9 cellular contexts compared by ENCODE assay signal in genomic region chr6:85360794-85361642, GRCh38.
DNase-seq lines count a peak whose midpoint lies in the region; ATAC-seq, FAIRE-seq and TF ChIP-seq lines count a peak whose summit lies in the region.
"Had no signal": no experiment of that assay in that cellular context is flagged by ENCODE, and none has a peak within 500 bp of the region (broad histone marks: within the 10 kb centered on the region; RNA-seq: fewer than 3 reads in every experiment).

No MANE protein-coding gene starts in this region.

- H3K9me3 Mint-ChIP-seq in HFFc6: 0 out of 2 replicates have a peak, but pooled peaks cover 2% of the 10 kb centered on the region
- H3K9me3 Mint-ChIP-seq in activated T-helper 2 cell treated with anti-CD3 and anti-CD28 coated beads, Interferon-gamma antibody, Interleukin-2, Interleukin-4, amounts not matched to agents 10 μg/mL and 5 μg/mL and 100 μg/mL, durations not matched to agents 14 hours and 24 hours and 36 hours: no peaks in the 10 kb centered on the region

- peak overlapping the region; percentile 52 for H3K4me2 ChIP-seq in A549

- H3K4me3 ChIP-seq in A549 (no peak overlapping the region), sigmoid colon (no peak overlapping the region)

- H3K27ac Mint-ChIP-seq in HFFc6: peak overlapping the region; percentile 96
- H3K27ac Mint-ChIP-seq in activated T-helper 2 cell treated with anti-CD3 and anti-CD28 coated beads, Interferon-gamma antibody, Interleukin-2, Interleukin-4, amounts not matched to agents 10 μg/mL and 5 μg/mL and 100 μg/mL, durations not matched to agents 14 hours and 24 hours and 36 hours: peak overlapping the region; percentile 34

- TF ChIP-seq CTCF in A549 (IDR thresholded peaks at IDR 0.05) (no peak), HFFc6 (IDR thresholded peaks at IDR 0.05) (no peak), sigmoid colon (IDR thresholded peaks at IDR 0.05) (no peak)

- H3K4me3 Mint-ChIP-seq in HFFc6: peak overlapping the region; percentile 57
- no peak overlapping the region for H3K4me3 Mint-ChIP-seq in activated T-helper 2 cell treated with anti-CD3 and anti-CD28 coated beads, Interferon-gamma antibody, Interleukin-2, Interleukin-4, amounts not matched to agents 10 μg/mL and 5 μg/mL and 100 μg/mL, durations not matched to agents 14 hours and 24 hours and 36 hours (ENCODE audit: low read depth)

- peaks cover 74% of the 10 kb centered on the region for H3K4me1 Mint-ChIP-seq in HFFc6 (ENCODE audit: low read depth)
- peaks cover 13% of the 10 kb centered on the region for H3K4me1 Mint-ChIP-seq in activated T-helper 2 cell treated with anti-CD3 and anti-CD28 coated beads, Interferon-gamma antibody, Interleukin-2, Interleukin-4, amounts not matched to agents 10 μg/mL and 5 μg/mL and 100 μg/mL, durations not matched to agents 14 hours and 24 hours and 36 hours (ENCODE audit: low read depth)

- H3K4me1 ChIP-seq in A549 (peaks cover 44% of the 10 kb centered on the region), sigmoid colon (peaks cover 0 to 6% (median 0%) of the 10 kb centered on the region in 4 donors)

- TF ChIP-seq POLR2A in A549 (IDR thresholded peaks at IDR 0.05; ENCODE audit: low read length) (no peak), sigmoid colon (IDR thresholded peaks at IDR 0.05) (no peak)

- H3K9me3 ChIP-seq in A549 (no peaks in the 10 kb centered on the region), sigmoid colon (no peaks in the 10 kb centered on the region)

- CTCF ChIA-PET in A549 (lab: Yijun Ruan, JAX): interaction anchor here (0.5 to 6.4 kb wide), 9 partner anchors 9 to 176 kb away, joined by 3 to 53 read pairs (median 4); partner anchors contain the start of gene NT5E

- H3K27me3 Mint-ChIP-seq in HFFc6 (ENCODE audit: insufficient read depth): no peaks in the 10 kb centered on the region; the same call in 1 of the 2 replicates
- no peaks in the 10 kb centered on the region for H3K27me3 Mint-ChIP-seq in activated T-helper 2 cell treated with anti-CD3 and anti-CD28 coated beads, Interferon-gamma antibody, Interleukin-2, Interleukin-4, amounts not matched to agents 10 μg/mL and 5 μg/mL and 100 μg/mL, durations not matched to agents 14 hours and 24 hours and 36 hours (ENCODE audit: low read depth)

- POLR2A ChIA-PET in A549 (lab: Yijun Ruan, JAX): interaction anchor here (0.8 to 2.9 kb wide), 5 partner anchors 44 to 317 kb away, joined by 4 to 26 read pairs (median 6); partner anchors contain the start of genes NT5E and SYNCRIP

- TF ChIP-seq RAD21 in A549 (conservative IDR thresholded peaks at IDR 0.05 in 1 of 2, IDR thresholded peaks at IDR 0.05 in 1 of 2): peak in 1 of 2 experiments; percentile 5; a peak in 2 of 5 replicates

- peak; percentile 98 to 99 for ATAC-seq in A549
- no peak for ATAC-seq in HG02763 (IDR thresholded peaks at IDR 0.05; ENCODE audit: unreplicated experiment)

- WGBS in A549 (ENCODE audit: missing lambda C conversion rate): 0% methylated on average over 1 of the region's 1 CpG
- 24 to 44% methylated on average over 1 of the region's 1 CpG for WGBS in sigmoid colon, 2 donors

- peak; percentile 53 to 88 for DNase-seq in A549 (ENCODE audit: low read depth in 1 of 2, low spot score in 1 of 2)
- DNase-seq in HFFc6: peak; percentile 97
- no peak for DNase-seq in activated T-helper 2 cell treated with anti-CD3 and anti-CD28 coated beads, Interferon-gamma antibody, Interleukin-2, Interleukin-4, amounts not matched to agents 10 μg/mL and 5 μg/mL and 100 μg/mL, durations not matched to agents 14 hours and 24 hours and 36 hours (ENCODE audit: low spot score)
- DNase-seq in iris pigment epithelial cell (ENCODE audit: low read depth): peak; percentile 98
- no peak for DNase-seq in NCI-H1694 treated with DMSO at 0.1 percent for 48 hours (lab: John Stamatoyannopoulos, UW)
- no peak for DNase-seq in DMS153 treated with DMSO at 0.1 percent for 48 hours (lab: John Stamatoyannopoulos, UW; ENCODE audit: unreplicated experiment)
- DNase-seq in sigmoid colon: no peak
- DNase-seq: DND-41 had no signal

- H3K36me3 ChIP-seq in sigmoid colon: no peaks in the 10 kb centered on the region

- H3K27me3 ChIP-seq in sigmoid colon: no peaks in the 10 kb centered on the region

- intact Hi-C loops in activated T-helper 2 cell treated with anti-CD3 and anti-CD28 coated beads, Interferon-gamma antibody, Interleukin-2, Interleukin-4, amounts not matched to agents 10 μg/mL and 5 μg/mL and 100 μg/mL, durations not matched to agents 14 hours and 24 hours and 36 hours (cut with micrococcal nuclease): loop anchor here (1.0 to 10.0 kb wide), 3 partner anchors 55 to 314 kb away; partner anchors contain the start of gene NT5E
- intact Hi-C loops in sigmoid colon (cut with DNase I): no loop called here

- no peak for TF ChIP-seq EP300 in A549 (IDR thresholded peaks at IDR 0.05)
- TF ChIP-seq EP300 in sigmoid colon (IDR thresholded peaks at IDR 0.05): no peak

- peak; percentile 36 for FAIRE-seq in A549 (lab: Jason Lieb, UNC)

- H3K27ac ChIP-seq in A549 (peak overlapping the region; percentile 75 to 81), sigmoid colon (no peak overlapping the region)

- H3K36me3 Mint-ChIP-seq in HFFc6 (ENCODE audit: low read depth): no peaks in the 10 kb centered on the region
- H3K36me3 Mint-ChIP-seq in activated T-helper 2 cell treated with anti-CD3 and anti-CD28 coated beads, Interferon-gamma antibody, Interleukin-2, Interleukin-4, amounts not matched to agents 10 μg/mL and 5 μg/mL and 100 μg/mL, durations not matched to agents 14 hours and 24 hours and 36 hours (ENCODE audit: low read depth): no peaks in the 10 kb centered on the region

TF ChIP-seq in A549, 52 proteins besides CTCF, POLR2A, EP300 and RAD21 (continues in another document):
- TF ChIP-seq CBX8 (IDR thresholded peaks at IDR 0.05) (no peak), MAFK (IDR thresholded peaks at IDR 0.05; ENCODE audit: partially characterized antibody) (peak; percentile 68), USF2 (IDR thresholded peaks at IDR 0.05) (peak; percentile 62), ZFP36 (IDR thresholded peaks at IDR 0.05; ENCODE audit: borderline replicate concordance, partially characterized antibody) (no peak), RCOR1 (IDR thresholded peaks at IDR 0.05; ENCODE audit: low read depth, low read length) (no peak), CEBPB (IDR thresholded peaks at IDR 0.05) (peak in 1 of 2 experiments; percentile 5; a peak in 1 of 4 replicates), SMC3 (IDR thresholded peaks at IDR 0.05) (no peak), HOXB5 (CRISPR knock-in tag; IDR thresholded peaks at IDR 0.05) (0 out of 2 replicates have a peak, but pooled peaks have one; percentile 37), RFX5 (IDR thresholded peaks at IDR 0.05) (no peak), HEYL (CRISPR knock-in tag; IDR thresholded peaks at IDR 0.05) (no peak), ZSCAN20 (CRISPR knock-in tag; IDR thresholded peaks at IDR 0.05) (no peak), SREBF2 (IDR thresholded peaks at IDR 0.05) (no peak), NFE2L2 (conservative IDR thresholded peaks at IDR 0.05; ENCODE audit: low read length) (no peak)
- TF ChIP-seq, protein P1, sequence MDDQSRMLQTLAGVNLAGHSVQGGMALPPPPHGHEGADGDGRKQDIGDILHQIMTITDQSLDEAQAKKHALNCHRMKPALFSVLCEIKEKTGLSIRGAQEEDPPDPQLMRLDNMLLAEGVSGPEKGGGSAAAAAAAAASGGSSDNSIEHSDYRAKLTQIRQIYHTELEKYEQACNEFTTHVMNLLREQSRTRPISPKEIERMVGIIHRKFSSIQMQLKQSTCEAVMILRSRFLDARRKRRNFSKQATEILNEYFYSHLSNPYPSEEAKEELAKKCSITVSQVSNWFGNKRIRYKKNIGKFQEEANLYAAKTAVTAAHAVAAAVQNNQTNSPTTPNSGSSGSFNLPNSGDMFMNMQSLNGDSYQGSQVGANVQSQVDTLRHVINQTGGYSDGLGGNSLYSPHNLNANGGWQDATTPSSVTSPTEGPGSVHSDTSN (IDR thresholded peaks at IDR 0.05): no peak
- TF ChIP-seq, protein P2, sequence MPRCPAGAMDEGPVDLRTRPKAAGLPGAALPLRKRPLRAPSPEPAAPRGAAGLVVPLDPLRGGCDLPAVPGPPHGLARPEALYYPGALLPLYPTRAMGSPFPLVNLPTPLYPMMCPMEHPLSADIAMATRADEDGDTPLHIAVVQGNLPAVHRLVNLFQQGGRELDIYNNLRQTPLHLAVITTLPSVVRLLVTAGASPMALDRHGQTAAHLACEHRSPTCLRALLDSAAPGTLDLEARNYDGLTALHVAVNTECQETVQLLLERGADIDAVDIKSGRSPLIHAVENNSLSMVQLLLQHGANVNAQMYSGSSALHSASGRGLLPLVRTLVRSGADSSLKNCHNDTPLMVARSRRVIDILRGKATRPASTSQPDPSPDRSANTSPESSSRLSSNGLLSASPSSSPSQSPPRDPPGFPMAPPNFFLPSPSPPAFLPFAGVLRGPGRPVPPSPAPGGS (IDR thresholded peaks at IDR 0.05): 0 out of 3 replicates have a peak, but pooled peaks have one; percentile 14
- TF ChIP-seq, protein P3, sequence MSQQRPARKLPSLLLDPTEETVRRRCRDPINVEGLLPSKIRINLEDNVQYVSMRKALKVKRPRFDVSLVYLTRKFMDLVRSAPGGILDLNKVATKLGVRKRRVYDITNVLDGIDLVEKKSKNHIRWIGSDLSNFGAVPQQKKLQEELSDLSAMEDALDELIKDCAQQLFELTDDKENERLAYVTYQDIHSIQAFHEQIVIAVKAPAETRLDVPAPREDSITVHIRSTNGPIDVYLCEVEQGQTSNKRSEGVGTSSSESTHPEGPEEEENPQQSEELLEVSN (IDR thresholded peaks at IDR 0.05; ENCODE audit: borderline replicate concordance, low read depth): peak; percentile 65; the same call in 1 of the 2 replicates
- TF ChIP-seq, protein P4, sequence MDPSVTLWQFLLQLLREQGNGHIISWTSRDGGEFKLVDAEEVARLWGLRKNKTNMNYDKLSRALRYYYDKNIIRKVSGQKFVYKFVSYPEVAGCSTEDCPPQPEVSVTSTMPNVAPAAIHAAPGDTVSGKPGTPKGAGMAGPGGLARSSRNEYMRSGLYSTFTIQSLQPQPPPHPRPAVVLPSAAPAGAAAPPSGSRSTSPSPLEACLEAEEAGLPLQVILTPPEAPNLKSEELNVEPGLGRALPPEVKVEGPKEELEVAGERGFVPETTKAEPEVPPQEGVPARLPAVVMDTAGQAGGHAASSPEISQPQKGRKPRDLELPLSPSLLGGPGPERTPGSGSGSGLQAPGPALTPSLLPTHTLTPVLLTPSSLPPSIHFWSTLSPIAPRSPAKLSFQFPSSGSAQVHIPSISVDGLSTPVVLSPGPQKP (IDR thresholded peaks at IDR 0.05; ENCODE audit: low read depth, low read length): no peak

Comparison
In these comparisons a context has a peak if more than half of its experiments do, and no peak if none do; other contexts are left out.
1. DNase-seq: peak in A549 (2 of 2), HFFc6 (single experiment) and iris pigment epithelial cell (single experiment); none in activated T-helper 2 cell treated with anti-CD3 and anti-CD28 coated beads, Interferon-gamma antibody, Interleukin-2, Interleukin-4, amounts not matched to agents 10 μg/mL and 5 μg/mL and 100 μg/mL, durations not matched to agents 14 hours and 24 hours and 36 hours (single experiment), NCI-H1694 treated with DMSO at 0.1 percent for 48 hours (single experiment), DMS153 treated with DMSO at 0.1 percent for 48 hours (single experiment) and sigmoid colon (single experiment).
2. H3K27ac ChIP-seq: peak in A549 (2 of 2); none in sigmoid colon (0 of 4).